In the genomic region with DNA sequence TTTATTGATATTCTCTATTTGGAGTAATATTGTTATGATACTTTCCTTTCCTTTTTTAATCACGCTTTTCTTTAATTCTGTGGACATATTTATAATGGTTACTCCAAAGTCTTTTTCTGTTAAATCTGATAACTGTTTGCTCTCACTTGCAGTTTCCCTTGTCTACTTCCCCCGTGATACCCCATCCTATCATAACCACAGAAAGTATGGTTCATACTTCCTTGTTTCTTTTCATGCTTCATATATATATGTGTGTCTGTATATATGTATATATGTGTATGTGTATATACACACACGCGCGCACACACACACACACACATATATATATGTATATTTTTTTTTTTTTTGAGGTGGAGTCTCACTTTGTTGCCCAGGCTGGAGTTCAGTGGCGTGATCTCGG, we compare ENCODE assay signal across 11 cellular contexts.
"Had no signal": no experiment of that assay in that cellular context is flagged by ENCODE, and none has a peak within 500 bp of the region (broad histone marks: within the 10 kb centered on the region; RNA-seq: fewer than 3 reads in every experiment).

No MANE protein-coding gene starts in this region.

- H3K9me3 Mint-ChIP-seq: activated naive CD4-positive, alpha-beta T cell treated with anti-CD3 and anti-CD28 coated beads for 36 hours; endodermal cell; T-helper 2 cell treated with Interferon-gamma antibody and Interleukin-4, amounts not matched to agents 5 μg/mL and 100 μg/mL, for 36 hours had no signal

- H3K27ac Mint-ChIP-seq: activated naive CD4-positive, alpha-beta T cell treated with anti-CD3 and anti-CD28 coated beads for 36 hours; endodermal cell; T-helper 2 cell treated with Interferon-gamma antibody and Interleukin-4, amounts not matched to agents 5 μg/mL and 100 μg/mL, for 36 hours had no signal

- DNase-seq: activated CD4-positive, alpha-beta T cell treated with anti-CD3 and anti-CD28 coated beads for 4 hours; activated naive CD4-positive, alpha-beta T cell treated with anti-CD3 and anti-CD28 coated beads for 36 hours; body of pancreas; endodermal cell; erythroblast; kidney glomerular epithelial cell; posterior cingulate gyrus; stimulated activated CD4-positive, alpha-beta T cell treated with anti-CD3 and anti-CD28 coated beads, Interleukin-4, amount 100 ng/mL, for 4 hours; tibial artery; uterus had no signal

- H3K4me1 Mint-ChIP-seq: endodermal cell had no signal

- ATAC-seq: body of pancreas had no signal

- H3K4me3 Mint-ChIP-seq: activated naive CD4-positive, alpha-beta T cell treated with anti-CD3 and anti-CD28 coated beads for 36 hours; endodermal cell; T-helper 2 cell treated with Interferon-gamma antibody and Interleukin-4, amounts not matched to agents 5 μg/mL and 100 μg/mL, for 36 hours had no signal
